21 cellular contexts compared by ENCODE assay signal in the genomic region with DNA sequence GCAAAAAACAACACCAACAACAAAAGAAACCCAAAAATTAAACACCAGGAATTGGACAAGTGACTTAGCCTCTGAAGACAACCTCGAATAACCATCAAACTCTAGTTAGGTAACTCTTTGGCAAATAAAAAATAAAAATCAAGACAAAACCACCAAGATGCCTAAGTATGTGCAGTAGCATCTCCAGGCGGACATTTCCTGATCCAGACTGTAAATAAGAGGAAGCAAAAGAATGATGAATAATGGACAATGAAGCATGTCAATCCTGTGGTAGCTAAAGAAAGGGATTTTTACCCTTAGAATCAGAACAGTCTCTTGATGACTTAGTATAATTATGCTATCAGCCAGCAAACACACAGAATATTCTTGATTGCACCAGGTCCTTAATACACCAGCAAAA.
DNase-seq lines count a peak whose midpoint lies in the region; ATAC-seq and TF ChIP-seq lines count a peak whose summit lies in the region.
"Had no signal": no experiment of that assay in that cellular context is flagged by ENCODE, and none has a peak within 500 bp of the region (broad histone marks: within the 10 kb centered on the region; RNA-seq: fewer than 3 reads in every experiment).

No MANE protein-coding gene starts in this region.

- H4K20me1 ChIP-seq in PC-9 (ENCODE audit: insufficient read depth): no peaks in the 10 kb centered on the region

- H2AFZ ChIP-seq in PC-9 (peak overlapping the region; percentile 36; the same call in 1 of the 2 replicates), trophoblast cell (ENCODE audit: insufficient read depth, low read length, poor library complexity) (no peak overlapping the region)

- H3K4me1 ChIP-seq in PC-9 (replicated peaks; ENCODE audit: insufficient read depth): peaks cover 36% of the 10 kb centered on the region
- H3K4me1 ChIP-seq in gastroesophageal sphincter: peaks cover 0 to 18% (median 3%) of the 10 kb centered on the region in 3 donors
- peaks cover 4% of the 10 kb centered on the region in 2 experiments for H3K4me1 ChIP-seq in trophoblast cell (ENCODE audit: control insufficient read depth in 1 of 2, insufficient read depth in 2 of 2, low read length in 2 of 2)
- H3K4me1 ChIP-seq: gastrocnemius medialis had no signal

- H4K91ac ChIP-seq in trophoblast cell (ENCODE audit: low read depth, low read length): no peak overlapping the region

- H3K9ac ChIP-seq in trophoblast cell (ENCODE audit: low read length): no peak overlapping the region

- peak overlapping the region; percentile 33 for H2BK120ac ChIP-seq in trophoblast cell (ENCODE audit: insufficient read depth, low read length, poor library complexity)

- no peak overlapping the region for H2AK5ac ChIP-seq in trophoblast cell (ENCODE audit: low read length)

- H3F3A ChIP-seq in PC-9 (ENCODE audit: insufficient read depth, low read depth): peaks cover 22% of the 10 kb centered on the region

- no peak overlapping the region for H2BK12ac ChIP-seq in trophoblast cell (ENCODE audit: low read length)

- H2BK5ac ChIP-seq in trophoblast cell (ENCODE audit: low read depth, low read length, poor library complexity): no peak overlapping the region

- H3K79me2 ChIP-seq in PC-9 (ENCODE audit: low read depth): no peaks in the 10 kb centered on the region
- no peaks in the 10 kb centered on the region for H3K79me2 ChIP-seq in trophoblast cell (ENCODE audit: control insufficient read depth, insufficient read depth, low read length, poor library complexity)

- H3K18ac ChIP-seq in trophoblast cell (ENCODE audit: low read length): no peak overlapping the region

- no TSS peak for BruUV-seq in PC-9 (replicated peaks; lab: Mats Ljungman, UMichigan)

- no peak for TF ChIP-seq EP300 in gastroesophageal sphincter (IDR thresholded peaks at IDR 0.05)

- H3K27me3 ChIP-seq in PC-9 (ENCODE audit: insufficient read depth, low read depth) (no peaks in the 10 kb centered on the region), gastroesophageal sphincter (no peaks in the 10 kb centered on the region), trophoblast cell (ENCODE audit: insufficient read depth, low read length) (no peaks in the 10 kb centered on the region)
- H3K27me3 ChIP-seq: gastrocnemius medialis had no signal

- intact Hi-C loops in PC-9 (cut with micrococcal nuclease; ENCODE audit: unreplicated experiment): loop anchor here (1.0 to 10.0 kb wide), 2 partner anchors 130 to 277 kb away; partner anchors contain the start of gene DIAPH2

- DNase-seq in PC-9 (no peak), trophoblast cell (no peak), NCI-H82 treated with DMSO at 0.1 percent for 48 hours (lab: John Stamatoyannopoulos, UW; ENCODE audit: unreplicated experiment) (no peak), NCI-H1048 (lab: John Stamatoyannopoulos, UW) (no peak)
- DNase-seq: activated CD8-positive, alpha-beta T cell treated with anti-CD3 and anti-CD28 coated beads, Interleukin-2, amount 10 ng/mL, durations not matched to agents 7 days and 5 days; activated T-cell treated with anti-CD3 and anti-CD28 coated beads for 4 hours; caudate nucleus; CD8-positive, alpha-beta memory T cell; DMS153; endodermal cell; gastrocnemius medialis; H7; hippocampal formation; NCI-H2029 treated with DMSO at 0.1 percent for 48 hours; NCI-H226; stimulated activated naive CD8-positive, alpha-beta T cell treated with anti-CD3 and anti-CD28 coated beads, Interleukin-15, Interleukin-2, amounts not matched to agents 100 U/mL and 50 U/mL, for 24 hours; T-helper 17 cell had no signal

- no peaks in the 10 kb centered on the region for H3K9me2 ChIP-seq in PC-9 (ENCODE audit: insufficient read depth)

- ATAC-seq in gastroesophageal sphincter (no peak), GM21576 (IDR thresholded peaks at IDR 0.05; ENCODE audit: unreplicated experiment) (no peak), HG03108 (IDR thresholded peaks at IDR 0.05; ENCODE audit: unreplicated experiment) (no peak)
- ATAC-seq: activated CD8-positive, alpha-beta T cell treated with anti-CD3 and anti-CD28 coated beads, Interleukin-2, amount 10 ng/mL, durations not matched to agents 7 days and 5 days; stimulated activated naive CD8-positive, alpha-beta T cell treated with anti-CD3 and anti-CD28 coated beads, Interleukin-15, Interleukin-2, amounts not matched to agents 100 U/mL and 50 U/mL, for 24 hours; T-helper 17 cell had no signal

- TF ChIP-seq POLR2A in gastroesophageal sphincter (IDR thresholded peaks at IDR 0.05): no peak

- H3K79me1 ChIP-seq in trophoblast cell (ENCODE audit: low read length): no peaks in the 10 kb centered on the region

- CTCF ChIA-PET in PC-9 (lab: Charles Lee): no interaction called here

- POLR2A ChIA-PET in PC-9 (lab: Charles Lee; ENCODE audit: unreplicated experiment): no interaction called here

- H3K4me2 ChIP-seq in PC-9 (peak overlapping the region; percentile 71), trophoblast cell (ENCODE audit: low read length) (no peak overlapping the region)

- H3K36me3 ChIP-seq in PC-9 (ENCODE audit: low read depth): no peaks in the 10 kb centered on the region
- no peaks in the 10 kb centered on the region for H3K36me3 ChIP-seq in gastroesophageal sphincter
- H3K36me3 ChIP-seq in trophoblast cell (ENCODE audit: control insufficient read depth in 1 of 2, insufficient read depth in 2 of 2, low read length in 2 of 2): no peaks in the 10 kb centered on the region
- H3K36me3 ChIP-seq: gastrocnemius medialis had no signal

- H3K9me3 ChIP-seq in PC-9 (ENCODE audit: insufficient read depth, low read depth) (no peaks in the 10 kb centered on the region), gastroesophageal sphincter (no peaks in the 10 kb centered on the region), trophoblast cell (ENCODE audit: insufficient read depth, low read depth, low read length) (no peaks in the 10 kb centered on the region)
- H3K9me3 ChIP-seq: gastrocnemius medialis had no signal

- H3K14ac ChIP-seq in trophoblast cell (ENCODE audit: low read length): no peak overlapping the region

- H3K27ac ChIP-seq in PC-9 (peak overlapping the region; percentile 84), gastroesophageal sphincter (peak overlapping the region in 3 of 4 donors; percentile 27 to 65 (median 30)), trophoblast cell (ENCODE audit: low read depth, low read length) (peak overlapping the region; percentile 41)
- H3K27ac ChIP-seq: SK-N-MC had no signal

- H3K4me3 ChIP-seq in PC-9: peak overlapping the region; percentile 28; the same call in 1 of the 2 replicates
- H3K4me3 ChIP-seq in gastroesophageal sphincter: no peak overlapping the region
- H3K4me3 ChIP-seq in trophoblast cell (ENCODE audit: low read depth, low read length): no peak overlapping the region
- H3K4me3 ChIP-seq: gastrocnemius medialis, SK-N-MC had no signal

- no peak overlapping the region for H4K8ac ChIP-seq in trophoblast cell (ENCODE audit: low read depth, low read length)

- WGBS in gastroesophageal sphincter (ENCODE audit: low coverage in 1 of 2), 2 donors: 31 to 56% methylated on average over 2 of the region's 2 CpGs
- no CpG with 5 or more reads among the region's 2 CpGs for WGBS in trophoblast cell (ENCODE audit: extremely low coverage, insufficient coverage, insufficient read length)

- no peak overlapping the region for H3K23ac ChIP-seq in trophoblast cell (ENCODE audit: low read length)

- no peak overlapping the region for H4K12ac ChIP-seq in trophoblast cell (ENCODE audit: low read depth, low read length)

- TF ChIP-seq CTCF in PC-9 (conservative IDR thresholded peaks at IDR 0.05): no peak
- TF ChIP-seq CTCF in gastroesophageal sphincter (IDR thresholded peaks at IDR 0.05): no peak

- no peak overlapping the region for H3K4ac ChIP-seq in trophoblast cell (ENCODE audit: low read depth, low read length)

Comparison
In these comparisons a context has a peak if more than half of its experiments do, and no peak if none do; other contexts are left out.
1. H3K27ac ChIP-seq: peak in every context shown above with its lines; median percentile 84 in PC-9; 41 in trophoblast cell; 30 in gastroesophageal sphincter.